8 cellular contexts compared by ENCODE assay signal in the genomic region with DNA sequence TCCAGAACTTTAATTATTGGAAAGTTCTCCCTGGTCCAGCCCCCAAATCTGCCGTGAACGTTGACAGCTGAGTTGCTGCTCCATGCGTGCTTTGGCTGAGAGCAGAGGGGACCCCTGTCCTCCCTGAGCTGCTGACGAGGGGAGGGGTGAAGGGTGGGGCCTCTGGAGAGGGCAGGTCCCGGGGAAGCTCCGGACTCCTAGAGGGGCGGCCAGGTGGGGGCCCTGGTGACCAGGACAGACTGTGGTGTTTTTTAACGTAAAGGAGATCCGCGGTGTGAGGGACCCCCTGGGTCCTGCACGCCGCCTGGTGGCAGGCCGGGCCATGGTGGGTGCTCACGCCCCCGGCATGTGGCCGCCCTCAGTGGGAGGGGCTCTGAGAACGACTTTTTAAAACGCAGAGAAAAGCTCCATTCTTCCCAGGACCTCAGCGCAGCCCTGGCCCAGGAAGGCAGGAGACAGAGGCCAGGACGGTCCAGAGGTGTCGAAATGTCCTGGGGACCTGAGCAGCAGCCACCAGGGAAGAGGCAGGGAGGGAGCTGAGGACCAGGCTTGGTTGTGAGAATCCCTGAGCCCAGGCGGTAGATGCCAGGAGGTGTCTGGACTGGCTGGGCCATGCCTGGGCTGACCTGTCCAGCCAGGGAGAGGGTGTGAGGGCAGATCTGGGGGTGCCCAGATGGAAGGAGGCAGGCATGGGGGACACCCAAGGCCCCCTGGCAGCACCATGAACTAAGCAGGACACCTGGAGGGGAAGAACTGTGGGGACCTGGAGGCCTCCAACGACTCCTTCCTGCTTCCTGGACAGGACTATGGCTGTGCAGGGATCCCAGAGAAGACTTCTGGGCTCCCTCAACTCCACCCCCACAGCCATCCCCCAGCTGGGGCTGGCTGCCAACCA. TPM values are rescaled to one million over a fixed set of nuclear protein-coding genes. Genes with fewer than 3 reads are reported as not detected.
DNase-seq lines count a peak whose midpoint lies in the region; ATAC-seq and TF ChIP-seq lines count a peak whose summit lies in the region.

MC1R (plus strand) TSS at position 410 of the 895 bp plus-strand sequence; CDS start at position 807, 397 bp downstream.

- H2BK120ac ChIP-seq in mesendoderm (ENCODE audit: low read depth, low read length), result no peak within 1 kb of the TSS

- no peak within 1 kb of the TSS for H4K8ac ChIP-seq in mesendoderm (ENCODE audit: low read depth, low read length)

- peak; percentile 55 for ATAC-seq in CD8-positive, alpha-beta T cell
- ATAC-seq in GM21529 (IDR thresholded peaks at IDR 0.05; ENCODE audit: unreplicated experiment), result peak; percentile 20
- ATAC-seq in HG02588 (IDR thresholded peaks at IDR 0.05; ENCODE audit: unreplicated experiment), result no peak

- H2BK15ac ChIP-seq in mesendoderm (replicated peaks; ENCODE audit: low read depth), result no peak within 1 kb of the TSS

- no CpG with 5 or more reads among the region's 23 CpGs for WGBS in mesendoderm (ENCODE audit: extremely low coverage, insufficient coverage, low lambda C conversion rate)

- POLR2A ChIA-PET in CD8-positive, alpha-beta T cell (lab: Charles Lee), result interaction anchor here (0.9 to 1.2 kb wide), 2 partner anchors 8 to 157 kb away, joined by 3 read pairs; no protein-coding TSS in a partner anchor

- no peaks in the 10 kb centered on the region for H3K36me3 Mint-ChIP-seq in CD8-positive, alpha-beta T cell

- H3K4me3 Mint-ChIP-seq in CD8-positive, alpha-beta T cell, result peak within 1 kb of the TSS; percentile 72

- TF ChIP-seq CTCF in CD8-positive, alpha-beta T cell (IDR thresholded peaks at IDR 0.05), result peak; percentile 62

- H3K27me3 Mint-ChIP-seq in CD8-positive, alpha-beta T cell (ENCODE audit: low read depth), result peaks cover 24% of the 10 kb centered on the region

- no peaks in the 10 kb centered on the region for H3K36me3 ChIP-seq in CD8-positive, alpha-beta T cell (ENCODE audit: insufficient read depth, low read length)
- H3K36me3 ChIP-seq in SJSA1, result peaks cover 7% of the 10 kb centered on the region; the same call in 1 of the 2 replicates
- no peaks in the 10 kb centered on the region for H3K36me3 ChIP-seq in mesendoderm (ENCODE audit: control insufficient read depth, insufficient read depth, low read length)

- H3K4me1 ChIP-seq in CD8-positive, alpha-beta T cell (ENCODE audit: insufficient read depth, low read length), result peaks cover 51% of the 10 kb centered on the region
- H3K4me1 ChIP-seq in SJSA1 (replicated peaks), result peaks cover 63% of the 10 kb centered on the region
- H3K4me1 ChIP-seq in mesendoderm (ENCODE audit: control insufficient read depth, low read depth, low read length), result peaks cover 8% of the 10 kb centered on the region

- peak within 1 kb of the TSS; percentile 80 for H3K23ac ChIP-seq in mesendoderm (ENCODE audit: low read length)

- peak within 1 kb of the TSS; percentile 80 for H3K56ac ChIP-seq in mesendoderm (ENCODE audit: low read length)

- no peak within 1 kb of the TSS for H3K27ac Mint-ChIP-seq in CD8-positive, alpha-beta T cell

- H3K4me2 ChIP-seq in mesendoderm (ENCODE audit: low read length), result peak within 1 kb of the TSS; percentile 89

- H2BK5ac ChIP-seq in mesendoderm (ENCODE audit: low read length), result peak within 1 kb of the TSS; percentile 31

- peak within 1 kb of the TSS; percentile 86 for H2AK5ac ChIP-seq in mesendoderm (ENCODE audit: low read length)

- H3K18ac ChIP-seq in mesendoderm (ENCODE audit: low read length), result peak within 1 kb of the TSS; percentile 11

- peak within 1 kb of the TSS; percentile 50 for H3K4me3 ChIP-seq in CD8-positive, alpha-beta T cell (ENCODE audit: low read depth, low read length)
- H3K4me3 ChIP-seq in SJSA1 (peak within 1 kb of the TSS; percentile 30), mesendoderm (ENCODE audit: low read length) (peak within 1 kb of the TSS; percentile 12)

- intact Hi-C loops in CD8-positive, alpha-beta T cell (cut with DNase I, micrococcal nuclease), result no loop called here

- CTCF ChIA-PET in CD8-positive, alpha-beta T cell (lab: Charles Lee), result interaction anchor here (0.6 to 2.4 kb wide), 5 partner anchors 9 to 219 kb away, joined by 3 to 6 read pairs (median 4); no protein-coding TSS in a partner anchor

- H3K79me2 ChIP-seq in mesendoderm (ENCODE audit: control insufficient read depth, insufficient read depth, low read length), result no peaks in the 10 kb centered on the region

- H4K5ac ChIP-seq in mesendoderm (ENCODE audit: low read length), result no peak within 1 kb of the TSS

- DNase-seq in CD8-positive, alpha-beta T cell, result peak in 3 of 7 experiments; percentile 42 to 54 (median 46)
- DNase-seq in SJSA1 (ENCODE audit: low read depth in 1 of 2, low spot score in 2 of 2) (peak in 1 of 2 experiments; percentile 80), dermis blood vessel endothelial cell (peak; percentile 58), mesendoderm (peak; percentile 69), occipital lobe (lab: John Stamatoyannopoulos, UW) (no peak), RPMI8226 (no peak)

- H3K9ac ChIP-seq in mesendoderm (ENCODE audit: low read length), result peak within 1 kb of the TSS; percentile 56

- H3K9me3 Mint-ChIP-seq in CD8-positive, alpha-beta T cell, result no peaks in the 10 kb centered on the region

- H3K79me1 ChIP-seq in mesendoderm (ENCODE audit: low read length), result peaks cover 1% of the 10 kb centered on the region

- peaks cover 46% of the 10 kb centered on the region for H3K4me1 Mint-ChIP-seq in CD8-positive, alpha-beta T cell (ENCODE audit: low read depth)

- H3K4ac ChIP-seq in mesendoderm (ENCODE audit: low read depth, low read length), result peak within 1 kb of the TSS; percentile 4

- no peak within 1 kb of the TSS for H3K27ac ChIP-seq in CD8-positive, alpha-beta T cell (ENCODE audit: low read depth, low read length)
- peak within 1 kb of the TSS; percentile 56 for H3K27ac ChIP-seq in SJSA1
- H3K27ac ChIP-seq in mesendoderm (ENCODE audit: low read depth, low read length), result peak within 1 kb of the TSS; percentile 24

- H3K9me3 ChIP-seq in CD8-positive, alpha-beta T cell (ENCODE audit: low read length), result no peaks in the 10 kb centered on the region
- peaks cover 6% of the 10 kb centered on the region; the same call in 1 of the 2 replicates for H3K9me3 ChIP-seq in SJSA1 (replicated peaks)

- H3K27me3 ChIP-seq in CD8-positive, alpha-beta T cell (ENCODE audit: insufficient read depth, low read length), result peaks cover 10% of the 10 kb centered on the region
- H3K27me3 ChIP-seq in SJSA1 (replicated peaks) (no peaks in the 10 kb centered on the region), mesendoderm (ENCODE audit: insufficient read depth, low read length, poor library complexity) (no peaks in the 10 kb centered on the region)

RNA-seq across cellular contexts. Expression of gene MC1R, which starts in this region (rescaled TPM):
- total RNA-seq in CD8-positive, alpha-beta T cell, result 1 to 10 TPM; 5.4 to 6.4 TPM
- total RNA-seq in SJSA1 (2014; rRNA removed; shearing (Covaris generic)), result 5.4 and 9.2 TPM in 2 replicates
- total RNA-seq in dermis blood vessel endothelial cell, result 2.3 and 2.6 TPM in 2 replicates
- 1.2 TPM for polyA plus RNA-seq in mesendoderm (2013, experiment 1 of 2)
- polyA plus RNA-seq in mesendoderm (2013, experiment 2 of 2), result 0.98 TPM
- total RNA-seq in occipital lobe, result 3.3 TPM

Comparison
In these comparisons a context has a peak if more than half of its experiments do, and no peak if none do; other contexts are left out.
1. DNase-seq: peak in dermis blood vessel endothelial cell (single experiment) and mesendoderm (single experiment); none in occipital lobe (single experiment) and RPMI8226 (single experiment).
2. Peak in every context shown above with its lines, with median percentiles within 50 percentile points of each other: H3K4me3 ChIP-seq.